Comparison of ENCODE assay signal across 28 cellular contexts in genomic region chr6:28322661-28323060, GRCh38. TPM values are rescaled to one million over a fixed set of nuclear protein-coding genes. Genes with fewer than 3 reads are reported as not detected.
DNase-seq lines count a peak whose midpoint lies in the region; ATAC-seq, FAIRE-seq and TF ChIP-seq lines count a peak whose summit lies in the region.
"Had no signal": no experiment of that assay in that cellular context is flagged by ENCODE, and none has a peak within 500 bp of the region (broad histone marks: within the 10 kb centered on the region; RNA-seq: fewer than 3 reads in every experiment).

No MANE protein-coding gene starts in this region.

- in situ Hi-C loops in HepG2 (cut with HindIII; ENCODE audit: extremely low pct_ligation_motif_present, low pct_unique_long_range_greater_than_20kb) = no loop called here

- peak; percentile 65 for FAIRE-seq in HepG2 (lab: Jason Lieb, UNC)
- FAIRE-seq: A204.1, GM12878 had no signal

- WGBS in HepG2 (ENCODE audit: low lambda C conversion rate) = 15% methylated on average over 3 of the region's 3 CpGs
- WGBS in heart right ventricle, 2 donors = 91 to 93% methylated on average over 3 of the region's 3 CpGs

- no peak for TF ChIP-seq RAD21 in HepG2 (CRISPR knock-in tag; IDR thresholded peaks at IDR 0.05)

- no peaks in the 10 kb centered on the region for H3K79me2 ChIP-seq in HepG2 (ENCODE audit: insufficient read depth, low read length)

- peak; percentile 5 for DNase-seq in NCI-H510A treated with DMSO at 0.1 percent for 48 hours (lab: John Stamatoyannopoulos, UW)
- no peak for DNase-seq in NCI-H510A (lab: John Stamatoyannopoulos, UW)
- peak; percentile 62 for DNase-seq in HepG2 (ENCODE audit: low spot score)
- DNase-seq in heart right ventricle = no peak
- no peak for DNase-seq in HuH-7.5 (ENCODE audit: low spot score)
- DNase-seq: CD4-positive, CD25-positive, alpha-beta regulatory T cell; DMS79; EL; GDM1; GOT3; KBM-7; MG63; NCI-H1105 treated with DMSO at 0.1 percent for 48 hours; NCI-H146; NCI-H1930; NCI-H2171 treated with DMSO at 0.1 percent for 48 hours; NCI-H446; NCI-H526 treated with DMSO at 0.1 percent for 48 hours; PC-9; SJCRH30; T-cell had no signal

- no peak overlapping the region for H3K9ac ChIP-seq in HepG2 (ENCODE audit: insufficient read depth, low read depth, low read length)
- H3K9ac ChIP-seq: BLaER1 had no signal

- TF ChIP-seq EP300 in HepG2 (IDR thresholded peaks at IDR 0.05; ENCODE audit: low read depth in 2 of 2, low read length in 2 of 2) = peak in 1 of 2 experiments; percentile 59; a peak in 2 of 4 replicates
- TF ChIP-seq EP300 in HepG2 (CRISPR knock-in tag; IDR thresholded peaks at IDR 0.05; ENCODE audit: borderline replicate concordance) = no peak

- no peak for TF ChIP-seq CTCF in VCaP (conservative IDR thresholded peaks at IDR 0.05)
- TF ChIP-seq CTCF in HepG2 (CRISPR knock-in tag; IDR thresholded peaks at IDR 0.05) = no peak
- no peak for TF ChIP-seq CTCF in heart right ventricle (IDR thresholded peaks at IDR 0.05)

- H3K4me3 ChIP-seq in HepG2 (replicated peaks in 1 of 3; ENCODE audit: insufficient read depth in 1 of 3, low read depth in 2 of 3, low read length in 3 of 3) (no peak overlapping the region), heart right ventricle (no peak overlapping the region)
- H3K4me3 ChIP-seq: BLaER1, GM12878, HAP-1, MG63, PC-9, SJCRH30 had no signal

- TF ChIP-seq POLR2A in HepG2 (IDR thresholded peaks at IDR 0.05; ENCODE audit: insufficient read depth in 1 of 2, low read depth in 2 of 2, low read length in 2 of 2) = no peak

- intact Hi-C loops in HepG2 (cut with micrococcal nuclease; ENCODE audit: unreplicated experiment) (loop anchor here (5.0 kb wide), 2 partner anchors 40 to 55 kb away; partner anchors contain the start of genes PGBD1 and ZSCAN26), heart right ventricle (cut with DNase I) (no loop called here)

- CTCF ChIA-PET in HepG2 (lab: Yijun Ruan, JAX; ENCODE audit: low intra/inter-chr PET ratio, low total read pairs) = no interaction called here

- H3K9me3 ChIP-seq in HepG2 (ENCODE audit: low read length) (peaks cover 8% of the 10 kb centered on the region; the same call in 1 of the 2 replicates), heart right ventricle (peaks cover 0 to 57% (median 27%) of the 10 kb centered on the region in 11 donors)

- no peak overlapping the region for H2AFZ ChIP-seq in HepG2 (ENCODE audit: low read length)
- H2AFZ ChIP-seq: PC-9 had no signal

- no peaks in the 10 kb centered on the region for H3K27me3 ChIP-seq in HepG2 (ENCODE audit: control insufficient read depth in 1 of 2, insufficient read depth in 2 of 2, low read length in 2 of 2)
- H3K27me3 ChIP-seq in heart right ventricle = no peaks in the 10 kb centered on the region
- H3K27me3 ChIP-seq: BLaER1, MG63, SJCRH30 had no signal

- H3K4me2 ChIP-seq in HepG2 (ENCODE audit: low read depth, low read length) = peak overlapping the region; percentile 36
- H3K4me2 ChIP-seq: BLaER1, PC-9 had no signal

- no TSS peak for BruUV-seq in HepG2 (replicated peaks; lab: Mats Ljungman, UMichigan)

- POLR2A ChIA-PET in HepG2 (lab: Yijun Ruan, JAX) = interaction anchor here (1.9 to 4.1 kb wide), 2 partner anchors 13 to 56 kb away, joined by 17 to 108 read pairs; partner anchors contain the start of genes ZSCAN26 and ZSCAN31

- H4K20me1 ChIP-seq in HepG2 (ENCODE audit: insufficient read depth, low read length) = no peaks in the 10 kb centered on the region
- H4K20me1 ChIP-seq: BLaER1 had no signal

- H3K27ac ChIP-seq in VCaP (peak overlapping the region; percentile 36; the same call in 1 of the 2 replicates), HepG2 (ENCODE audit: extremely low read length, insufficient read depth, low read length) (no peak overlapping the region), heart right ventricle (no peak overlapping the region)
- H3K27ac ChIP-seq: BLaER1, PC-9, SJCRH30 had no signal

- ATAC-seq in HepG2 (peak; percentile 12; the same call in 1 of the 3 replicates), heart right ventricle (no peak), HG03439 (IDR thresholded peaks at IDR 0.05; ENCODE audit: unreplicated experiment) (no peak)
- ATAC-seq: GM12878, Right ventricle myocardium inferior, T-cell had no signal

- H3K36me3 ChIP-seq in HepG2 (replicated peaks in 1 of 2; ENCODE audit: control insufficient read depth in 1 of 2, insufficient read depth in 2 of 2, low read length in 2 of 2) (peaks cover 4 to 16% of the 10 kb centered on the region in 2 experiments; a peak in 4 of 5 replicates), heart right ventricle (peaks cover 13 to 57% (median 38%) of the 10 kb centered on the region in 9 donors)
- H3K36me3 ChIP-seq: HAP-1, SJCRH30 had no signal

- H3K4me1 ChIP-seq in HepG2 (ENCODE audit: insufficient read depth, low read length) (peaks cover 36% of the 10 kb centered on the region), heart right ventricle (no peaks in the 10 kb centered on the region)
- H3K4me1 ChIP-seq: BLaER1, HAP-1, SJCRH30 had no signal

RNA-seq across cellular contexts. Expression of gene ZSCAN31, which starts 13.3 kb away (rescaled TPM):
- total RNA-seq in HepG2 (2016; rRNA removed; fragmentation: Illumina TruSeq; extraction: Trizol) (6.2 and 7.2 TPM in 2 replicates), heart right ventricle (10 to 100 TPM in 8 of 10 donors, 1 to 10 TPM in 2; 8.0 to 17.4 (median 11.9) TPM)
- total RNA-seq in HepG2 (2016; cell fraction: cytosol; rRNA removed; fragmentation: Illumina TruSeq; extraction: Trizol; ENCODE audit: low read depth) = 3.0 and 3.6 TPM in 2 replicates
- total RNA-seq in HepG2 (2016; cell fraction: insoluble cytoplasmic fraction; rRNA removed; fragmentation: Illumina TruSeq; extraction: Trizol) = 7.3 and 8.3 TPM in 2 replicates
- total RNA-seq in HepG2 (2016; cell fraction: membrane; rRNA removed; fragmentation: Illumina TruSeq; extraction: Trizol) = 6.2 and 10.2 TPM in 2 replicates
- total RNA-seq in HepG2 (2016; cell fraction: nucleus; rRNA removed; fragmentation: Illumina TruSeq; extraction: Trizol) = 4.9 and 6.5 TPM in 2 replicates
- polyA plus RNA-seq in HepG2 (2011; rRNA removed) (3.6 and 5.3 TPM in 2 replicates), heart right ventricle (1 to 10 TPM; 3.3 to 7.1 TPM)
- 2.6 and 3.6 TPM in 2 replicates for polyA plus RNA-seq in HepG2 (2011; cell fraction: cytosol; rRNA removed)
- 3.9 and 4.9 TPM in 2 replicates for polyA plus RNA-seq in HepG2 (2011; cell fraction: nucleus; rRNA removed)
- 4.8 and 4.9 TPM in 2 replicates for polyA plus RNA-seq in HepG2 (2012)
- polyA plus RNA-seq in HepG2 (2016; cell fraction: cytosol; fragmentation: Illumina TruSeq; extraction: Trizol; ENCODE audit: low read depth) = 1.6 and 2.0 TPM in 2 replicates
- 5.7 TPM in 2 replicates for polyA plus RNA-seq in HepG2 (2016; cell fraction: insoluble cytoplasmic fraction; fragmentation: Illumina TruSeq; extraction: Trizol; ENCODE audit: low read depth)
- polyA plus RNA-seq in HepG2 (2016; cell fraction: membrane; fragmentation: Illumina TruSeq; extraction: Trizol; ENCODE audit: low read depth) = 2.2 and 2.3 TPM in 2 replicates
- polyA plus RNA-seq in HepG2 (2016; cell fraction: nucleus; fragmentation: Illumina TruSeq; extraction: Trizol; ENCODE audit: insufficient read depth, low read depth) = 4.4 and 7.8 TPM in 2 replicates
- 7.2 and 8.6 TPM in 2 replicates for polyA minus RNA-seq in HepG2 (2011; rRNA and poly(A)+ RNA removed; ENCODE audit: low replicate concordance)
- 5.3 and 5.4 TPM in 2 replicates for polyA minus RNA-seq in HepG2 (2011; cell fraction: cytosol; rRNA and poly(A)+ RNA removed)
- polyA minus RNA-seq in HepG2 (2011; cell fraction: nucleus; rRNA and poly(A)+ RNA removed) = 7.1 and 8.2 TPM in 2 replicates

RNA-seq across cellular contexts. Expression of gene ZKSCAN3, which starts 27.1 kb away (rescaled TPM):
- total RNA-seq in HepG2 (2016; rRNA removed; fragmentation: Illumina TruSeq; extraction: Trizol) (7.4 and 8.1 TPM in 2 replicates), heart right ventricle (1 to 10 TPM; 3.1 to 6.8 (median 5.1) TPM)
- 1.1 and 1.3 TPM in 2 replicates for total RNA-seq in HepG2 (2016; cell fraction: cytosol; rRNA removed; fragmentation: Illumina TruSeq; extraction: Trizol; ENCODE audit: low read depth)
- 5.8 and 7.9 TPM in 2 replicates for total RNA-seq in HepG2 (2016; cell fraction: insoluble cytoplasmic fraction; rRNA removed; fragmentation: Illumina TruSeq; extraction: Trizol)
- 4.5 and 4.9 TPM in 2 replicates for total RNA-seq in HepG2 (2016; cell fraction: membrane; rRNA removed; fragmentation: Illumina TruSeq; extraction: Trizol)
- 3.8 and 5.4 TPM in 2 replicates for total RNA-seq in HepG2 (2016; cell fraction: nucleus; rRNA removed; fragmentation: Illumina TruSeq; extraction: Trizol)
- polyA plus RNA-seq in HepG2 (2011; rRNA removed) (3.3 and 3.6 TPM in 2 replicates), heart right ventricle (1 to 10 TPM; 1.0 to 2.1 TPM)
- 2.0 and 2.2 TPM in 2 replicates for polyA plus RNA-seq in HepG2 (2011; cell fraction: cytosol; rRNA removed)
- polyA plus RNA-seq in HepG2 (2011; cell fraction: nucleus; rRNA removed) = 2.8 and 4.3 TPM in 2 replicates
- polyA plus RNA-seq in HepG2 (2012) = 1.8 and 3.3 TPM in 2 replicates
- polyA plus RNA-seq in HepG2 (2016; cell fraction: cytosol; fragmentation: Illumina TruSeq; extraction: Trizol; ENCODE audit: low read depth) = 0.74 and 0.85 TPM in 2 replicates
- polyA plus RNA-seq in HepG2 (2016; cell fraction: insoluble cytoplasmic fraction; fragmentation: Illumina TruSeq; extraction: Trizol; ENCODE audit: low read depth) = 4.8 and 5.6 TPM in 2 replicates
- polyA plus RNA-seq in HepG2 (2016; cell fraction: membrane; fragmentation: Illumina TruSeq; extraction: Trizol; ENCODE audit: low read depth) = 2.0 and 2.3 TPM in 2 replicates
- polyA plus RNA-seq in HepG2 (2016; cell fraction: nucleus; fragmentation: Illumina TruSeq; extraction: Trizol; ENCODE audit: insufficient read depth, low read depth) = 8.6 and 9.9 TPM in 2 replicates
- polyA minus RNA-seq in HepG2 (2011; rRNA and poly(A)+ RNA removed; ENCODE audit: low replicate concordance) = 1.5 and 2.8 TPM in 2 replicates
- polyA minus RNA-seq in HepG2 (2011; cell fraction: cytosol; rRNA and poly(A)+ RNA removed) = 3.0 and 3.1 TPM in 2 replicates
- 4.4 and 7.8 TPM in 2 replicates for polyA minus RNA-seq in HepG2 (2011; cell fraction: nucleus; rRNA and poly(A)+ RNA removed)

RNA-seq across cellular contexts. Expression of gene PGBD1, which starts 41.3 kb away (rescaled TPM):
- 6.9 and 8.5 TPM in 2 replicates for total RNA-seq in HepG2 (2016; rRNA removed; fragmentation: Illumina TruSeq; extraction: Trizol)
- 1.3 and 1.9 TPM in 2 replicates for total RNA-seq in HepG2 (2016; cell fraction: cytosol; rRNA removed; fragmentation: Illumina TruSeq; extraction: Trizol; ENCODE audit: low read depth)
- 7.2 and 8.1 TPM in 2 replicates for total RNA-seq in HepG2 (2016; cell fraction: insoluble cytoplasmic fraction; rRNA removed; fragmentation: Illumina TruSeq; extraction: Trizol)
- total RNA-seq in HepG2 (2016; cell fraction: membrane; rRNA removed; fragmentation: Illumina TruSeq; extraction: Trizol) = 3.5 and 4.3 TPM in 2 replicates
- total RNA-seq in HepG2 (2016; cell fraction: nucleus; rRNA removed; fragmentation: Illumina TruSeq; extraction: Trizol) = 6.9 and 7.1 TPM in 2 replicates
- 3.6 and 4.3 TPM in 2 replicates for polyA plus RNA-seq in HepG2 (2011; rRNA removed)
- 1.8 and 2.8 TPM in 2 replicates for polyA plus RNA-seq in HepG2 (2011; cell fraction: cytosol; rRNA removed)
- 4.7 and 6.6 TPM in 2 replicates for polyA plus RNA-seq in HepG2 (2011; cell fraction: nucleus; rRNA removed)
- polyA plus RNA-seq in HepG2 (2012) = 3.9 and 4.6 TPM in 2 replicates
- 1.0 and 1.2 TPM in 2 replicates for polyA plus RNA-seq in HepG2 (2016; cell fraction: cytosol; fragmentation: Illumina TruSeq; extraction: Trizol; ENCODE audit: low read depth)
- 5.7 and 6.1 TPM in 2 replicates for polyA plus RNA-seq in HepG2 (2016; cell fraction: insoluble cytoplasmic fraction; fragmentation: Illumina TruSeq; extraction: Trizol; ENCODE audit: low read depth)
- polyA plus RNA-seq in HepG2 (2016; cell fraction: membrane; fragmentation: Illumina TruSeq; extraction: Trizol; ENCODE audit: low read depth) = 2.3 and 2.4 TPM in 2 replicates
- polyA plus RNA-seq in HepG2 (2016; cell fraction: nucleus; fragmentation: Illumina TruSeq; extraction: Trizol; ENCODE audit: insufficient read depth, low read depth) = 10.1 and 10.5 TPM in 2 replicates
- 2.1 and 5.3 TPM in 2 replicates for polyA minus RNA-seq in HepG2 (2011; rRNA and poly(A)+ RNA removed; ENCODE audit: low replicate concordance)
- 1.4 and 2.2 TPM in 2 replicates for polyA minus RNA-seq in HepG2 (2011; cell fraction: cytosol; rRNA and poly(A)+ RNA removed)
- polyA minus RNA-seq in HepG2 (2011; cell fraction: nucleus; rRNA and poly(A)+ RNA removed) = 6.2 and 8.1 TPM in 2 replicates
- total RNA-seq in heart right ventricle = 1 to 10 TPM; 1.6 to 3.6 (median 2.7) TPM
- 1 to 10 TPM; 2.9 to 4.6 TPM for polyA plus RNA-seq in heart right ventricle

RNA-seq across cellular contexts. Expression of gene ZSCAN26, which starts 55.7 kb away (rescaled TPM):
- total RNA-seq in HepG2 (2016; rRNA removed; fragmentation: Illumina TruSeq; extraction: Trizol) = 15.6 and 18.5 TPM in 2 replicates
- 7.2 and 8.7 TPM in 2 replicates for total RNA-seq in HepG2 (2016; cell fraction: cytosol; rRNA removed; fragmentation: Illumina TruSeq; extraction: Trizol; ENCODE audit: low read depth)
- total RNA-seq in HepG2 (2016; cell fraction: insoluble cytoplasmic fraction; rRNA removed; fragmentation: Illumina TruSeq; extraction: Trizol) = 15.7 and 18.1 TPM in 2 replicates
- total RNA-seq in HepG2 (2016; cell fraction: membrane; rRNA removed; fragmentation: Illumina TruSeq; extraction: Trizol) = 10.3 and 13.0 TPM in 2 replicates
- total RNA-seq in HepG2 (2016; cell fraction: nucleus; rRNA removed; fragmentation: Illumina TruSeq; extraction: Trizol) = 15.2 and 17.4 TPM in 2 replicates
- 12.0 and 13.4 TPM in 2 replicates for polyA plus RNA-seq in HepG2 (2011; rRNA removed)
- 4.9 and 6.6 TPM in 2 replicates for polyA plus RNA-seq in HepG2 (2011; cell fraction: cytosol; rRNA removed)
- polyA plus RNA-seq in HepG2 (2011; cell fraction: nucleus; rRNA removed) = 22.8 and 33.1 TPM in 2 replicates
- polyA plus RNA-seq in HepG2 (2012) = 10.5 and 11.0 TPM in 2 replicates
- polyA plus RNA-seq in HepG2 (2016; cell fraction: cytosol; fragmentation: Illumina TruSeq; extraction: Trizol; ENCODE audit: low read depth) = 1.5 and 1.9 TPM in 2 replicates
- 12.7 and 14.4 TPM in 2 replicates for polyA plus RNA-seq in HepG2 (2016; cell fraction: insoluble cytoplasmic fraction; fragmentation: Illumina TruSeq; extraction: Trizol; ENCODE audit: low read depth)
- 3.2 and 3.7 TPM in 2 replicates for polyA plus RNA-seq in HepG2 (2016; cell fraction: membrane; fragmentation: Illumina TruSeq; extraction: Trizol; ENCODE audit: low read depth)
- 22.0 and 24.8 TPM in 2 replicates for polyA plus RNA-seq in HepG2 (2016; cell fraction: nucleus; fragmentation: Illumina TruSeq; extraction: Trizol; ENCODE audit: insufficient read depth, low read depth)
- 6.9 and 9.7 TPM in 2 replicates for polyA minus RNA-seq in HepG2 (2011; rRNA and poly(A)+ RNA removed; ENCODE audit: low replicate concordance)
- polyA minus RNA-seq in HepG2 (2011; cell fraction: cytosol; rRNA and poly(A)+ RNA removed) = 4.6 TPM in 2 replicates
- polyA minus RNA-seq in HepG2 (2011; cell fraction: nucleus; rRNA and poly(A)+ RNA removed) = 28.1 and 38.9 TPM in 2 replicates
- 10 to 100 TPM in 9 of 10 donors, 1 to 10 TPM in 1; 8.9 to 17.8 (median 12.8) TPM for total RNA-seq in heart right ventricle
- 10 to 100 TPM in 1 of 2 donors, 1 to 10 TPM in 1; 7.5 to 12.7 TPM for polyA plus RNA-seq in heart right ventricle

Comparison
In these comparisons a context has a peak if more than half of its experiments do, and no peak if none do; other contexts are left out.
1. DNase-seq: peak in NCI-H510A treated with DMSO at 0.1 percent for 48 hours (single experiment) and HepG2 (single experiment); none in NCI-H510A (single experiment), heart right ventricle (0 of 2) and HuH-7.5 (single experiment).